In the genomic region with DNA sequence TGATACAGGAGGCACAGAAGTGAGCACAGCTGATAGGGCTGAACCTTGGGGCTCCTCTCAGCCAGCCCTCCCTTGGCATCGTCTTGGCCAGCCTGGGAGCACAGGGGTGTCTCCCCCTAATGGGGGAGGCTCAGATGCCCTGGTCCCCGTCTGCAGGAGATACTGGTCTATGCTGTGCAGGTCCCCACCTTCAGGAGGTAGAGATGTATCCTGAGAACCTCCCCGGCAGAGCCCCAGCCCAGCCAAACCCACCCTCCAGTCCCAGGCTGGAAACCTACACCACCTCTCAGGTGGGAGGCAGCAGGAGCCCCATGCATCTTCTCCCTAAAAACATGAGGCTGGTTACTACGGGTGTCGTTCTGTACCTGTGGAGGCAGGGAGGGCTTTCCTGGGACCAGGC, we compare ENCODE assay signal across 30 cellular contexts. TPM values are rescaled to one million over a fixed set of nuclear protein-coding genes. Genes with fewer than 3 reads are reported as not detected.
"Had no signal": no experiment of that assay in that cellular context is flagged by ENCODE, and none has a peak within 500 bp of the region (broad histone marks: within the 10 kb centered on the region; RNA-seq: fewer than 3 reads in every experiment).

No MANE protein-coding gene starts in this region.

- H3K27me3 ChIP-seq: ovary, testis, transverse colon, upper lobe of right lung, uterus had no signal

- H3K9ac ChIP-seq: parathyroid adenoma had no signal

- ATAC-seq: naive thymus-derived CD8-positive, alpha-beta T cell; psoas muscle; right cardiac atrium; sciatic nerve; stimulated activated naive B cell treated with anti-CD40 and anti-IgM and Interleukin-4, amounts not matched to agents 10 μg/mL and 1 μg/mL and 100 μg/mL, for 72 hours; upper lobe of right lung had no signal

- H3K9me3 ChIP-seq: ovary, psoas muscle, spleen, suprapubic skin, testis, tibial artery, transverse colon, upper lobe of right lung, uterus had no signal

- H3K4me1 Mint-ChIP-seq: naive B cell; stimulated activated naive B cell treated with anti-CD40 and anti-IgM and Interleukin-4, amounts not matched to agents 10 μg/mL and 1 μg/mL and 100 μg/mL, for 72 hours had no signal

- H3K4me1 ChIP-seq: parathyroid adenoma, psoas muscle, suprapubic skin, testis, tibial artery, transverse colon, upper lobe of right lung, uterus had no signal

- H3K9me3 Mint-ChIP-seq: naive B cell; naive thymus-derived CD8-positive, alpha-beta T cell; neural crest cell; stimulated activated naive B cell treated with anti-CD40 and anti-IgM and Interleukin-4, amounts not matched to agents 10 μg/mL and 1 μg/mL and 100 μg/mL, for 72 hours; stimulated activated naive CD8-positive, alpha-beta T cell treated with anti-CD3 and anti-CD28 coated beads, Interleukin-15, Interleukin-2, amounts not matched to agents 100 ng/mL and 50 ng/mL, for 24 hours; type B pancreatic cell had no signal

- H3K27ac ChIP-seq: ovary, parathyroid adenoma, psoas muscle, skin epidermis, spleen, suprapubic skin, testis, tibial artery, transverse colon, upper lobe of right lung, uterus had no signal

- H3K27me3 Mint-ChIP-seq: progenitor cell of endocrine pancreas, type B pancreatic cell had no signal

- H3K36me3 Mint-ChIP-seq: naive B cell; naive thymus-derived CD8-positive, alpha-beta T cell; stimulated activated naive B cell treated with anti-CD40 and anti-IgM and Interleukin-4, amounts not matched to agents 10 μg/mL and 1 μg/mL and 100 μg/mL, for 72 hours; type B pancreatic cell had no signal

- H3K4me3 Mint-ChIP-seq: nephron progenitor cell; neural crest cell; stimulated activated naive B cell treated with anti-CD40 and anti-IgM and Interleukin-4, amounts not matched to agents 10 μg/mL and 1 μg/mL and 100 μg/mL, for 72 hours; stimulated activated naive CD8-positive, alpha-beta T cell treated with anti-CD3 and anti-CD28 coated beads, Interleukin-15, Interleukin-2, amounts not matched to agents 100 ng/mL and 50 ng/mL, for 24 hours; type B pancreatic cell had no signal

- H3K27ac Mint-ChIP-seq: naive B cell; naive thymus-derived CD8-positive, alpha-beta T cell; stimulated activated naive B cell treated with anti-CD40 and anti-IgM and Interleukin-4, amounts not matched to agents 10 μg/mL and 1 μg/mL and 100 μg/mL, for 72 hours; stimulated activated naive CD8-positive, alpha-beta T cell treated with anti-CD3 and anti-CD28 coated beads, Interleukin-15, Interleukin-2, amounts not matched to agents 100 ng/mL and 50 ng/mL, for 24 hours; type B pancreatic cell had no signal

- H3K4me3 ChIP-seq: ovary, psoas muscle, skin epidermis, smooth muscle cell, spleen, suprapubic skin, testis, tibial artery, transverse colon, upper lobe of right lung, uterus had no signal

- H3K4me2 ChIP-seq: smooth muscle cell had no signal

- H2AFZ ChIP-seq: parathyroid adenoma had no signal

- H3K36me3 ChIP-seq: ovary, spleen, suprapubic skin, tibial artery, uterus had no signal

- DNase-seq: naive B cell; naive thymus-derived CD8-positive, alpha-beta T cell; nephron progenitor cell; occipital lobe; ovary; psoas muscle; right cardiac atrium; spleen; stimulated activated CD4-positive, alpha-beta T cell treated with anti-CD3 and anti-CD28 coated beads, Interleukin-12 subunit alpha, Interleukin-12 subunit beta, amount 100 ng/mL, for 4 hours; stimulated activated CD4-positive, alpha-beta T cell treated with anti-CD3 and anti-CD28 coated beads, Interleukin-1b, Interleukin-23, amount 100 ng/mL, for 48 hours; stimulated activated CD4-positive, alpha-beta T cell treated with anti-CD3 and anti-CD28 coated beads, Interleukin-4, amount 100 ng/mL, for 1 hour; stimulated activated CD4-positive, alpha-beta T cell treated with anti-CD3 and anti-CD28 coated beads, Interleukin-4, amount 100 ng/mL, for 4 hours; stimulated activated CD8-positive, alpha-beta memory T cell treated with anti-CD3 and anti-CD28 coated beads, Interleukin-4, amount 100 ng/mL, for 48 hours; stimulated activated naive B cell treated with anti-CD40 and anti-IgM and Interleukin-4, amounts not matched to agents 10 μg/mL and 1 μg/mL and 100 μg/mL, for 72 hours; stimulated activated naive CD4-positive, alpha-beta T cell treated with Interleukin-2 at 50 U/mL for 16 hours; substantia nigra; testis; tibial artery; transverse colon; upper lobe of right lung; uterus had no signal

RNA-seq across cellular contexts. Expression of a gene that starts 38.7 kb away (rescaled TPM):
- total RNA-seq: naive thymus-derived CD8-positive, alpha-beta T cell had no signal
